ENCODE assay signal across 8 cellular contexts in the genomic region with DNA sequence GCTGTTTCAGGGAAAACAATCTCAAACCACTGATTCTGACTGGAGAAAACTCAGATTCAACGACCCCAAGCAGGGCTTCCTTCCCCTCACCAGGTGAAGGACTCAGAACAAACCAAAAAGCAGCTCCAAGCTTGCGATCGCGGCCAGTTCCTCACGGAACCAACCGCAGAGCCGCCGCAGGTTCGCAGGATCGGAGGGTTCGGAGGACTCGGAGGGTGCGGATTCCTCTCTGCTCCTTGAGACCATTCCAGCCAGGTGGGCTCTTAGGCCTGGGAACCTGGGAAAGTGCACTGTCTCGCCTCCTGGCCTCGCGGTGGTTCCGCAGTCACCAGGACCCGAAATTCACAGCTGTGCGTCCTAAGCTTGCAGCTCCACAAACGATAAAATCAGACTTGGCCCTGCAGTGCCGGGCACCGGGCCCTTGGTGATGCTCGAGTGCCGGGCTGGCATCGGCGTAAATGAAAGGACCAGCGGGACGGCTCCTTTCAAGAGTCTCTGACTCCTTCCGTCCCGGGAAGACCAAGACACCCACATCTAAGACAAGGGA.
DNase-seq lines count a peak whose midpoint lies in the region; ATAC-seq and TF ChIP-seq lines count a peak whose summit lies in the region.

No MANE protein-coding gene starts in this region.

- H3K4me3 Mint-ChIP-seq in activated naive CD4-positive, alpha-beta T cell treated with anti-CD3 and anti-CD28 coated beads, Interleukin-2, amount 50 U/mL, for 24 hours, result peak overlapping the region; percentile 97
- peak overlapping the region; percentile 95 for H3K4me3 Mint-ChIP-seq in osteocyte (ENCODE audit: unreplicated experiment)

- peak overlapping the region; percentile 98 for H3K27ac Mint-ChIP-seq in activated naive CD4-positive, alpha-beta T cell treated with anti-CD3 and anti-CD28 coated beads, Interleukin-2, amount 50 U/mL, for 24 hours
- peak overlapping the region; percentile 98 for H3K27ac Mint-ChIP-seq in osteocyte (ENCODE audit: unreplicated experiment)

- no peak for TF ChIP-seq POLR2A in transverse colon (IDR thresholded peaks at IDR 0.05)

- ATAC-seq in GM21786 (IDR thresholded peaks at IDR 0.05; ENCODE audit: unreplicated experiment), result peak; percentile 77

- TF ChIP-seq CTCF in osteocyte (IDR thresholded peaks at IDR 0.05), result peak; percentile 53
- peak; percentile 39 to 72 (median 52) for TF ChIP-seq CTCF in transverse colon (IDR thresholded peaks at IDR 0.05)

- no peaks in the 10 kb centered on the region for H3K9me3 Mint-ChIP-seq in activated naive CD4-positive, alpha-beta T cell treated with anti-CD3 and anti-CD28 coated beads, Interleukin-2, amount 50 U/mL, for 24 hours
- H3K9me3 Mint-ChIP-seq in osteocyte (ENCODE audit: unreplicated experiment), result no peaks in the 10 kb centered on the region

- H3K79me2 ChIP-seq in Karpas-422 (ENCODE audit: low read length), result no peaks in the 10 kb centered on the region

- peak overlapping the region; percentile 91 for H3K9ac ChIP-seq in Karpas-422 (ENCODE audit: low read length)

- peaks cover 11% of the 10 kb centered on the region for H3K4me1 ChIP-seq in Karpas-422 (ENCODE audit: low read length)
- H3K4me1 ChIP-seq in transverse colon, result peaks cover 0 to 17% (median 3%) of the 10 kb centered on the region in 4 donors

- H3K27ac ChIP-seq in Karpas-422 (ENCODE audit: low read length) (no peak overlapping the region), transverse colon (peak overlapping the region; percentile 91 to 96 (median 92))

- DNase-seq in ELF-1 (ENCODE audit: low read depth, low spot score) (peak; percentile 93), Karpas-422 (peak; percentile 89), SK-MEL-5 (ENCODE audit: low read depth, low spot score) (peak; percentile 96), head of caudate nucleus (peak; percentile 64 to 91 (median 78)), osteocyte (ENCODE audit: extremely low spot score, unreplicated experiment) (peak; percentile 94), transverse colon (peak; percentile 88)

- peak overlapping the region; percentile 97 for H3K4me2 ChIP-seq in Karpas-422 (ENCODE audit: low read depth, low read length, poor library complexity, severe bottlenecking)

- H3K27me3 Mint-ChIP-seq in activated naive CD4-positive, alpha-beta T cell treated with anti-CD3 and anti-CD28 coated beads, Interleukin-2, amount 50 U/mL, for 24 hours, result no peaks in the 10 kb centered on the region
- H3K27me3 Mint-ChIP-seq in osteocyte (ENCODE audit: unreplicated experiment), result peaks cover 22% of the 10 kb centered on the region

- no peaks in the 10 kb centered on the region for H4K20me1 ChIP-seq in Karpas-422 (ENCODE audit: insufficient read depth, low read depth, low read length)

- WGBS in transverse colon (ENCODE audit: low coverage in 1 of 2), 2 donors, result 1% methylated on average over 30 of the region's 30 CpGs; no CpG with 5 or more reads in 1 of the 2 donors

- no peaks in the 10 kb centered on the region for H3K36me3 Mint-ChIP-seq in activated naive CD4-positive, alpha-beta T cell treated with anti-CD3 and anti-CD28 coated beads, Interleukin-2, amount 50 U/mL, for 24 hours
- no peaks in the 10 kb centered on the region for H3K36me3 Mint-ChIP-seq in osteocyte (ENCODE audit: unreplicated experiment)

- in situ Hi-C loops in SK-MEL-5 (cut with HindIII; ENCODE audit: low pct_unique_long_range_greater_than_20kb, low sequenced_read_pairs) (no loop called here), transverse colon (cut with MboI; ENCODE audit: low pct_ligation_motif_present in 1 of 4, low pct_unique_long_range_greater_than_20kb in 1 of 4, low sequenced_read_pairs in 3 of 4) (loop anchor here (10.0 to 25.0 kb wide), 5 partner anchors 297 to 1185 kb away; partner anchors contain the start of gene ZNF184 (in 1 of the 4))

- no peaks in the 10 kb centered on the region for H3K9me2 ChIP-seq in Karpas-422 (replicated peaks; ENCODE audit: insufficient read depth, low read length)

- H3K9me3 ChIP-seq in Karpas-422 (ENCODE audit: low read length) (no peaks in the 10 kb centered on the region), transverse colon (no peaks in the 10 kb centered on the region)

- no peaks in the 10 kb centered on the region for H3K36me3 ChIP-seq in Karpas-422 (ENCODE audit: insufficient read depth, low read length)
- H3K36me3 ChIP-seq in transverse colon, result no peaks in the 10 kb centered on the region

- intact Hi-C loops in head of caudate nucleus (cut with DNase I), result loop anchor here (5.0 kb wide), 2 partner anchors 575 to 725 kb away; no protein-coding TSS in a partner anchor
- intact Hi-C loops in transverse colon (cut with DNase I; ENCODE audit: low total_unique reads), result no loop called here

- peaks cover 9% of the 10 kb centered on the region for H3K4me1 Mint-ChIP-seq in activated naive CD4-positive, alpha-beta T cell treated with anti-CD3 and anti-CD28 coated beads, Interleukin-2, amount 50 U/mL, for 24 hours
- H3K4me1 Mint-ChIP-seq in osteocyte (ENCODE audit: unreplicated experiment), result peaks cover 14% of the 10 kb centered on the region

- peak overlapping the region; percentile 91 for H3K4me3 ChIP-seq in Karpas-422 (ENCODE audit: low read length)
- H3K4me3 ChIP-seq in transverse colon, result peak overlapping the region; percentile 80 to 96 (median 88)

- H2AFZ ChIP-seq in Karpas-422 (ENCODE audit: low read length), result peak overlapping the region; percentile 98

- H3K27me3 ChIP-seq in Karpas-422 (ENCODE audit: low read length) (no peaks in the 10 kb centered on the region), transverse colon (no peaks in the 10 kb centered on the region)

- no peak for TF ChIP-seq EP300 in transverse colon (IDR thresholded peaks at IDR 0.05; ENCODE audit: low read depth)
